In the genomic region with DNA sequence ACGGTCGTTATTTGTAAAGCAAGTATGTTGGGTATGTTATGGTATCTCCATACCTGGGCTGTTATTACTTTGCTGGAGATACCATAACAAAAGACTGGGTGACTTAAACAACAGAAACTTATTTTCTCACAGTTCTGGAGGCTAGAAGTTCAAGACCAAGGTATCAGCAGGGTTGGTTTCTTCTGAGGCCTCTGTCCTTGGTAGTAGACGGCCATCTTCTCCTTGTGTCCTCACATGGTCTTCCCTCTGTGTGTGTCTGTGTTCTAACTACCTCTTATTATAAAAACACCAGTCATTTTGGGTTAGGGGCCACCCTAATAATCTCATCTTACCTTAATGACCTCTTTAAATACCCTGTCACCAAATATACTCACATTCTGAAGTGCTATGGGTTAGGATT, we compare ENCODE assay signal across 33 cellular contexts. TPM values are rescaled to one million over a fixed set of nuclear protein-coding genes. Genes with fewer than 3 reads are reported as not detected.
A peak's percentile ranks its signal among the peaks of the same experiment; 100 is the strongest.
DNase-seq lines count a peak whose midpoint lies in the region; ATAC-seq and TF ChIP-seq lines count a peak whose summit lies in the region.
"Had no signal": no experiment of that assay in that cellular context is flagged by ENCODE, and none has a peak within 500 bp of the region (broad histone marks: within the 10 kb centered on the region; RNA-seq: fewer than 3 reads in every experiment).

No MANE protein-coding gene starts in this region.

- H3K4me2 ChIP-seq in GM23338 = no peak overlapping the region
- H3K4me2 ChIP-seq: A549; BLaER1; BLaER1 treated with 17β-estradiol and CSF1 and Interleukin-3, amounts not matched to agents 10 nM and 100 nM had no signal

- no peak overlapping the region for H3K9ac ChIP-seq in colonic mucosa (ENCODE audit: low read depth in 2 of 2, low read length in 2 of 2)
- H3K9ac ChIP-seq: BLaER1; BLaER1 treated with 17β-estradiol and CSF1 and Interleukin-3, amounts not matched to agents 10 nM and 100 nM had no signal

- CTCF ChIA-PET in HEK293 (lab: Yijun Ruan, JAX) = no interaction called here

- H3K4me3 ChIP-seq in GM23338 (no peak overlapping the region), HEK293 (ENCODE audit: low read depth, low read length) (no peak overlapping the region), SJCRH30 (no peak overlapping the region), colonic mucosa (no peak overlapping the region)
- H3K4me3 ChIP-seq: A549; BLaER1; BLaER1 treated with 17β-estradiol and CSF1 and Interleukin-3, amounts not matched to agents 10 nM and 100 nM had no signal

- H2AFZ ChIP-seq in GM23338 = no peak overlapping the region

- H4K20me1 ChIP-seq in GM23338 (replicated peaks; ENCODE audit: insufficient read depth) = no peaks in the 10 kb centered on the region
- H4K20me1 ChIP-seq: BLaER1; BLaER1 treated with 17β-estradiol and CSF1 and Interleukin-3, amounts not matched to agents 10 nM and 100 nM had no signal

- DNase-seq in GM23338 (ENCODE audit: low spot score) (no peak), SJCRH30 (no peak), A172 (ENCODE audit: low spot score) (no peak), colonic mucosa (no peak)
- DNase-seq: 8988T; ACHN; AML-193; BE2C; C1 segment of cervical spinal cord; Caco-2; Calu3; CD4-positive, alpha-beta memory T cell; CD4-positive, alpha-beta T cell; CD4-positive, CD25-positive, alpha-beta regulatory T cell; CD8-positive, alpha-beta memory T cell; CD8-positive, alpha-beta T cell; COR-L47; DMS 273 treated with DMSO at 0.1 percent for 48 hours; DMS153; DMS53; DMS79; DMS79 treated with DMSO at 0.1 percent for 48 hours; DND-41; EL had no signal

- TF ChIP-seq CTCF in GM23338 (conservative IDR thresholded peaks at IDR 0.05; ENCODE audit: low read depth in 2 of 2) (no peak), HEK293 (tag by site-specific recombination; IDR thresholded peaks at IDR 0.05) (no peak), colonic mucosa (IDR thresholded peaks at IDR 0.05) (no peak)

- no peaks in the 10 kb centered on the region for H3F3A ChIP-seq in GM23338 (replicated peaks; ENCODE audit: low read depth)

- H3K4me1 ChIP-seq in GM23338 (ENCODE audit: insufficient read depth) (no peaks in the 10 kb centered on the region), HEK293 (ENCODE audit: control insufficient read depth, insufficient read depth, low read length) (no peaks in the 10 kb centered on the region), SJCRH30 (no peaks in the 10 kb centered on the region), colonic mucosa (no peaks in the 10 kb centered on the region)
- H3K4me1 ChIP-seq: A549, BE2C, Caco-2 had no signal

- H3K9me3 Mint-ChIP-seq in GM23338 = peaks cover 2% of the 10 kb centered on the region; the same call in 2 of the 3 replicates

- H3K9me2 ChIP-seq in GM23338 (ENCODE audit: insufficient read depth) = no peaks in the 10 kb centered on the region; the same call in none of the 2 replicates

- intact Hi-C loops in colonic mucosa (cut with DNase I) = no loop called here

- no peaks in the 10 kb centered on the region for H3K79me2 ChIP-seq in GM23338 (replicated peaks; ENCODE audit: insufficient read depth)

- H3K27ac ChIP-seq in GM23338 (ENCODE audit: low read depth) (no peak overlapping the region), HEK293 (ENCODE audit: extremely low read depth, low read depth, low read length) (no peak overlapping the region), SJCRH30 (no peak overlapping the region), colonic mucosa (no peak overlapping the region)
- H3K27ac ChIP-seq: 22Rv1; A549; BLaER1; BLaER1 treated with 17β-estradiol and CSF1 and Interleukin-3, amounts not matched to agents 10 nM and 100 nM; C4-2B had no signal

- POLR2A ChIA-PET in HEK293 (lab: Yijun Ruan, JAX) = no interaction called here

- H3K27me3 ChIP-seq in GM23338 (ENCODE audit: insufficient read depth) (no peaks in the 10 kb centered on the region), SJCRH30 (no peaks in the 10 kb centered on the region), colonic mucosa (no peaks in the 10 kb centered on the region)
- H3K27me3 ChIP-seq: BE2C; BLaER1; BLaER1 treated with 17β-estradiol and CSF1 and Interleukin-3, amounts not matched to agents 10 nM and 100 nM had no signal

- no peak for ATAC-seq in GM23338
- ATAC-seq: A549; CD8-positive, alpha-beta T cell had no signal

- no peaks in the 10 kb centered on the region for H3K4me1 Mint-ChIP-seq in GM23338
- H3K4me1 Mint-ChIP-seq: B cell, CD14-positive monocyte had no signal

- no peaks in the 10 kb centered on the region for H3K27me3 Mint-ChIP-seq in GM23338 (ENCODE audit: insufficient read depth, low read depth, poor library complexity)
- H3K27me3 Mint-ChIP-seq: CD4-positive, alpha-beta T cell; CD4-positive, CD25-positive, alpha-beta regulatory T cell had no signal

- no peak overlapping the region for H3K27ac Mint-ChIP-seq in GM23338
- H3K27ac Mint-ChIP-seq: B cell; CD4-positive, alpha-beta memory T cell; CD4-positive, alpha-beta T cell; CD8-positive, alpha-beta T cell had no signal

- TF ChIP-seq EP300 in Ishikawa (IDR thresholded peaks at IDR 0.05; ENCODE audit: borderline replicate concordance) = no peak

- H3K9me3 ChIP-seq in HEK293 (ENCODE audit: control insufficient read depth, insufficient read depth, low read depth, low read length) (no peaks in the 10 kb centered on the region), SJCRH30 (replicated peaks) (no peaks in the 10 kb centered on the region), colonic mucosa (no peaks in the 10 kb centered on the region)
- H3K9me3 ChIP-seq: BE2C, Caco-2 had no signal

- no peak for TF ChIP-seq RAD21 in Ishikawa (IDR thresholded peaks at IDR 0.05; ENCODE audit: low read depth)

- H3K36me3 ChIP-seq in GM23338 (ENCODE audit: insufficient read depth) (no peaks in the 10 kb centered on the region), HEK293 (ENCODE audit: control insufficient read depth in 2 of 2, insufficient read depth in 1 of 2, low read length in 2 of 2) (no peaks in the 10 kb centered on the region), SJCRH30 (no peaks in the 10 kb centered on the region), colonic mucosa (no peaks in the 10 kb centered on the region)
- H3K36me3 ChIP-seq: BE2C; BLaER1; BLaER1 treated with 17β-estradiol and CSF1 and Interleukin-3, amounts not matched to agents 10 nM and 100 nM had no signal

- H3K36me3 Mint-ChIP-seq in GM23338 (ENCODE audit: low read depth) = no peaks in the 10 kb centered on the region; the same call in 2 of the 3 replicates
- H3K36me3 Mint-ChIP-seq: CD14-positive monocyte; CD4-positive, alpha-beta memory T cell; CD4-positive, CD25-positive, alpha-beta regulatory T cell; CD8-positive, alpha-beta memory T cell; CD8-positive, alpha-beta T cell had no signal

- no peak overlapping the region for H3K4me3 Mint-ChIP-seq in GM23338
- H3K4me3 Mint-ChIP-seq: B cell; CD14-positive monocyte; CD4-positive, alpha-beta memory T cell; CD4-positive, alpha-beta T cell; CD4-positive, CD25-positive, alpha-beta regulatory T cell; CD8-positive, alpha-beta memory T cell; CD8-positive, alpha-beta T cell had no signal

TF ChIP-seq in HEK293, 187 proteins besides CTCF, POLR2A, EP300 and RAD21 (continues in another document):
- TF ChIP-seq, protein P1, sequence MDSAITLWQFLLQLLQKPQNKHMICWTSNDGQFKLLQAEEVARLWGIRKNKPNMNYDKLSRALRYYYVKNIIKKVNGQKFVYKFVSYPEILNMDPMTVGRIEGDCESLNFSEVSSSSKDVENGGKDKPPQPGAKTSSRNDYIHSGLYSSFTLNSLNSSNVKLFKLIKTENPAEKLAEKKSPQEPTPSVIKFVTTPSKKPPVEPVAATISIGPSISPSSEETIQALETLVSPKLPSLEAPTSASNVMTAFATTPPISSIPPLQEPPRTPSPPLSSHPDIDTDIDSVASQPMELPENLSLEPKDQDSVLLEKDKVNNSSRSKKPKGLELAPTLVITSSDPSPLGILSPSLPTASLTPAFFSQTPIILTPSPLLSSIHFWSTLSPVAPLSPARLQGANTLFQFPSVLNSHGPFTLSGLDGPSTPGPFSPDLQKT (IDR thresholded peaks at IDR 0.05; ENCODE audit: borderline replicate concordance, low read depth, low read length) = no peak

TF ChIP-seq in Ishikawa, 13 proteins besides CTCF, POLR2A, EP300 and RAD21:
- TF ChIP-seq, protein P2, sequence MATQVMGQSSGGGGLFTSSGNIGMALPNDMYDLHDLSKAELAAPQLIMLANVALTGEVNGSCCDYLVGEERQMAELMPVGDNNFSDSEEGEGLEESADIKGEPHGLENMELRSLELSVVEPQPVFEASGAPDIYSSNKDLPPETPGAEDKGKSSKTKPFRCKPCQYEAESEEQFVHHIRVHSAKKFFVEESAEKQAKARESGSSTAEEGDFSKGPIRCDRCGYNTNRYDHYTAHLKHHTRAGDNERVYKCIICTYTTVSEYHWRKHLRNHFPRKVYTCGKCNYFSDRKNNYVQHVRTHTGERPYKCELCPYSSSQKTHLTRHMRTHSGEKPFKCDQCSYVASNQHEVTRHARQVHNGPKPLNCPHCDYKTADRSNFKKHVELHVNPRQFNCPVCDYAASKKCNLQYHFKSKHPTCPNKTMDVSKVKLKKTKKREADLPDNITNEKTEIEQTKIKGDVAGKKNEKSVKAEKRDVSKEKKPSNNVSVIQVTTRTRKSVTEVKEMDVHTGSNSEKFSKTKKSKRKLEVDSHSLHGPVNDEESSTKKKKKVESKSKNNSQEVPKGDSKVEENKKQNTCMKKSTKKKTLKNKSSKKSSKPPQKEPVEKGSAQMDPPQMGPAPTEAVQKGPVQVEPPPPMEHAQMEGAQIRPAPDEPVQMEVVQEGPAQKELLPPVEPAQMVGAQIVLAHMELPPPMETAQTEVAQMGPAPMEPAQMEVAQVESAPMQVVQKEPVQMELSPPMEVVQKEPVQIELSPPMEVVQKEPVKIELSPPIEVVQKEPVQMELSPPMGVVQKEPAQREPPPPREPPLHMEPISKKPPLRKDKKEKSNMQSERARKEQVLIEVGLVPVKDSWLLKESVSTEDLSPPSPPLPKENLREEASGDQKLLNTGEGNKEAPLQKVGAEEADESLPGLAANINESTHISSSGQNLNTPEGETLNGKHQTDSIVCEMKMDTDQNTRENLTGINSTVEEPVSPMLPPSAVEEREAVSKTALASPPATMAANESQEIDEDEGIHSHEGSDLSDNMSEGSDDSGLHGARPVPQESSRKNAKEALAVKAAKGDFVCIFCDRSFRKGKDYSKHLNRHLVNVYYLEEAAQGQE (IDR thresholded peaks at IDR 0.05; ENCODE audit: low read depth) = peak; percentile 45; the same call in 1 of the 2 replicates
- no peak for TF ChIP-seq NFIC (IDR thresholded peaks at IDR 0.05)
TF ChIP-seq in Ishikawa: peak in this region for 1.

RNA-seq across cellular contexts. Expression of a gene that starts 33.2 kb away (rescaled TPM):
- total RNA-seq in GM23338 (2014; rRNA removed; shearing (Covaris generic)) = 22.2 and 22.4 TPM in 2 replicates
- 9.7 and 13.9 TPM in 2 replicates for polyA plus RNA-seq in GM23338 (2016; fragmentation: Nextera tagmentation; extraction: Ambion mirVana)
- total RNA-seq in SJCRH30 (2014; rRNA removed; shearing (Covaris generic)) = 10.3 and 16.1 TPM in 2 replicates
- total RNA-seq in A172 (2014; rRNA removed; shearing (Covaris generic)) = 8.5 and 10.2 TPM in 2 replicates
- 10 to 100 TPM; 31.4 to 40.3 TPM for total RNA-seq in colonic mucosa
